Comparison of ENCODE assay signal across 26 cellular contexts in genomic region chr17:82629748-82630147, GRCh38.
"Had no signal": no experiment of that assay in that cellular context is flagged by ENCODE, and none has a peak within 500 bp of the region (broad histone marks: within the 10 kb centered on the region; RNA-seq: fewer than 3 reads in every experiment).

No MANE protein-coding gene starts in this region.

- ATAC-seq: activated naive CD4-positive, alpha-beta T cell treated with anti-CD3 and anti-CD28 coated beads, Interleukin-2, amount 50 U/mL, for 72 hours; effector memory CD8-positive, alpha-beta T cell; sciatic nerve had no signal

- H3K9me3 Mint-ChIP-seq: activated CD4-positive, alpha-beta T cell treated with anti-CD3 and anti-CD28 coated beads, Interleukin-2, amount 10 ng/mL, durations not matched to agents 7 days and 5 days; activated naive CD4-positive, alpha-beta T cell treated with anti-CD3 and anti-CD28 coated beads, Interleukin-2, amount 50 U/mL, for 72 hours; effector memory CD8-positive, alpha-beta T cell; neural progenitor cell; T-helper 2 cell treated with Interferon-gamma antibody and Interleukin-4, amounts not matched to agents 5 μg/mL and 100 μg/mL, for 36 hours had no signal

- H3K27me3 Mint-ChIP-seq: activated CD4-positive, alpha-beta T cell treated with anti-CD3 and anti-CD28 coated beads, Interleukin-2, amount 10 ng/mL, durations not matched to agents 7 days and 5 days; effector memory CD8-positive, alpha-beta T cell had no signal

- H3K27ac ChIP-seq: hepatocyte, neural progenitor cell, SK-N-MC, tibial nerve, vagina had no signal

- DNase-seq: activated CD4-positive, alpha-beta T cell treated with anti-CD3 and anti-CD28 coated beads, Interleukin-2, amount 10 ng/mL, durations not matched to agents 7 days and 5 days; activated CD4-positive, CD25-positive, alpha-beta regulatory T cell; activated CD8-positive, alpha-beta memory T cell treated with anti-CD3 and anti-CD28 coated beads for 24 hours; activated CD8-positive, alpha-beta memory T cell treated with anti-CD3 and anti-CD28 coated beads, Interleukin-2, amount 50 U/mL, for 48 hours; activated effector memory CD4-positive, alpha-beta T cell treated with Interleukin-2 at 50 U/mL for 16 hours; activated T-cell treated with anti-CD3 and anti-CD28 coated beads, Interleukin-2, amount 50 U/mL, for 48 hours; cerebellar nuclear complex; effector memory CD8-positive, alpha-beta T cell; foreskin fibroblast; islet precursor cell; left colon; midbrain; ovary; stimulated activated CD4-positive, alpha-beta T cell treated with anti-CD3 and anti-CD28 coated beads, Interleukin-4, amount 100 ng/mL, for 4 hours; stimulated activated naive CD4-positive, alpha-beta T cell; substantia nigra had no signal

- H3K27ac Mint-ChIP-seq: activated CD4-positive, alpha-beta T cell treated with anti-CD3 and anti-CD28 coated beads, Interleukin-2, amount 10 ng/mL, durations not matched to agents 7 days and 5 days; effector memory CD8-positive, alpha-beta T cell; T-helper 2 cell treated with Interferon-gamma antibody and Interleukin-4, amounts not matched to agents 5 μg/mL and 100 μg/mL, for 36 hours had no signal

- H3K9me3 ChIP-seq: ovary, tibial nerve, vagina had no signal

- H3K4me1 Mint-ChIP-seq: neural progenitor cell had no signal

- H3K4me3 ChIP-seq: hepatocyte, lung, neural progenitor cell, ovary, SK-N-MC, smooth muscle cell, tibial nerve, vagina had no signal

- H3K4me3 Mint-ChIP-seq: activated CD4-positive, alpha-beta T cell treated with anti-CD3 and anti-CD28 coated beads, Interleukin-2, amount 10 ng/mL, durations not matched to agents 7 days and 5 days; effector memory CD8-positive, alpha-beta T cell; neural progenitor cell; T-helper 2 cell treated with Interferon-gamma antibody and Interleukin-4, amounts not matched to agents 5 μg/mL and 100 μg/mL, for 36 hours had no signal

- H3K4me2 ChIP-seq: hepatocyte, neural progenitor cell, smooth muscle cell had no signal

- H3K4me1 ChIP-seq: neural progenitor cell, vagina had no signal

- H3K36me3 ChIP-seq: neural progenitor cell, ovary had no signal

- H2AFZ ChIP-seq: hepatocyte, neural progenitor cell had no signal

- H3K27me3 ChIP-seq: hepatocyte, neural progenitor cell, ovary, tibial nerve, vagina had no signal
